28 cellular contexts compared by ENCODE assay signal in the genomic region with DNA sequence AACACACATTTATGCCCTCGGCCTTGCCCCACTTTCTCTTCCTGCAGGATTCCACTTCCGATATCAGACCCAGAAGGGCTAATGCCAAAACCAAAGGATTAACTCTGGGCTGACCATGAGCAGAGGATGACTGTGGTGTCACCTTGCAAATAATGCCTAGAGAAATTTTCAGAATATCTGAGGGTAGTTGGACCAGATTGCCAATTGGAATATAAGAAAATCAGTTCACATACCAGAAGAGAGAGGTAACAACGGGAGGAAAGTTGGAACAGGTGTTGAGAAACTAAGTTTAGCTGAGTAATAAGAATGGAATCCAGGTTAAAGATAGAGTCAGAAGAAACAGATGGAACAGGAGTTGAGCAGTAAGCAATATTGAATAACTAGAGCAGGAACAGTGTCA.
A peak's percentile ranks its signal among the peaks of the same experiment; 100 is the strongest.
DNase-seq lines count a peak whose midpoint lies in the region; ATAC-seq and TF ChIP-seq lines count a peak whose summit lies in the region.
"Had no signal": no experiment of that assay in that cellular context is flagged by ENCODE, and none has a peak within 500 bp of the region (broad histone marks: within the 10 kb centered on the region; RNA-seq: fewer than 3 reads in every experiment).

No MANE protein-coding gene starts in this region.

- no peak overlapping the region for H3K23ac ChIP-seq in trophoblast cell (ENCODE audit: low read length)

- H4K12ac ChIP-seq in trophoblast cell (ENCODE audit: low read depth, low read length) = no peak overlapping the region

- no peak overlapping the region for H4K91ac ChIP-seq in trophoblast cell (ENCODE audit: low read depth, low read length)

- TF ChIP-seq CTCF in PC-9 (conservative IDR thresholded peaks at IDR 0.05) (no peak), hepatocyte (IDR thresholded peaks at IDR 0.05; ENCODE audit: poor library complexity) (no peak), lower lobe of right lung (IDR thresholded peaks at IDR 0.05) (no peak)

- intact Hi-C loops in PC-9 (cut with micrococcal nuclease; ENCODE audit: unreplicated experiment) = loop anchor here (1.0 to 10.0 kb wide), 6 partner anchors 90 to 1207 kb away; a partner anchor contains a TSS
- intact Hi-C loops in lower lobe of right lung (cut with DNase I) = no loop called here

- peak overlapping the region; percentile 41 for H3K4me2 ChIP-seq in PC-9
- no peak overlapping the region for H3K4me2 ChIP-seq in trophoblast cell (ENCODE audit: low read length)
- H3K4me2 ChIP-seq in hepatocyte = no peak overlapping the region

- no peak overlapping the region for H2BK12ac ChIP-seq in trophoblast cell (ENCODE audit: low read length)

- H3K18ac ChIP-seq in trophoblast cell (ENCODE audit: low read length) = no peak overlapping the region

- BruUV-seq in PC-9 (replicated peaks; lab: Mats Ljungman, UMichigan) = no TSS peak

- H3K4ac ChIP-seq in trophoblast cell (ENCODE audit: low read depth, low read length) = no peak overlapping the region

- H2AFZ ChIP-seq in PC-9 = no peak overlapping the region
- H2AFZ ChIP-seq in trophoblast cell (ENCODE audit: insufficient read depth, low read length, poor library complexity) = no peak overlapping the region
- no peak overlapping the region for H2AFZ ChIP-seq in hepatocyte
- H2AFZ ChIP-seq: GM23248, parathyroid adenoma had no signal

- no peaks in the 10 kb centered on the region for H3K27me3 ChIP-seq in PC-9 (ENCODE audit: insufficient read depth, low read depth)
- H3K27me3 ChIP-seq in trophoblast cell (ENCODE audit: insufficient read depth, low read length) = no peaks in the 10 kb centered on the region
- no peaks in the 10 kb centered on the region for H3K27me3 ChIP-seq in hepatocyte
- H3K27me3 ChIP-seq in lower lobe of right lung (ENCODE audit: low read depth) = no peaks in the 10 kb centered on the region
- H3K27me3 ChIP-seq: body of pancreas, colonic mucosa had no signal

- peaks cover 36% of the 10 kb centered on the region for H3K9me3 ChIP-seq in PC-9 (ENCODE audit: insufficient read depth, low read depth)
- no peaks in the 10 kb centered on the region for H3K9me3 ChIP-seq in trophoblast cell (ENCODE audit: insufficient read depth, low read depth, low read length)
- no peaks in the 10 kb centered on the region for H3K9me3 ChIP-seq in hepatocyte (ENCODE audit: low read depth)
- no peaks in the 10 kb centered on the region for H3K9me3 ChIP-seq in lower lobe of right lung
- H3K9me3 ChIP-seq: body of pancreas, colonic mucosa had no signal

- no peak overlapping the region for H3K9ac ChIP-seq in trophoblast cell (ENCODE audit: low read length)
- H3K9ac ChIP-seq: GM23248, parathyroid adenoma had no signal

- ATAC-seq in lower lobe of right lung (no peak), GM18505 (IDR thresholded peaks at IDR 0.05; ENCODE audit: unreplicated experiment) (no peak)
- ATAC-seq: activated CD8-positive, alpha-beta T cell treated with anti-CD3 and anti-CD28 coated beads for 36 hours; activated T-cell treated with anti-CD3 and anti-CD28 coated beads, Interleukin-2, amount 50 U/mL, for 4 hours; body of pancreas; naive thymus-derived CD8-positive, alpha-beta T cell had no signal

- H3K36me3 ChIP-seq in PC-9 (ENCODE audit: low read depth) = no peaks in the 10 kb centered on the region
- no peaks in the 10 kb centered on the region for H3K36me3 ChIP-seq in trophoblast cell (ENCODE audit: control insufficient read depth in 1 of 2, insufficient read depth in 2 of 2, low read length in 2 of 2)
- H3K36me3 ChIP-seq in hepatocyte (replicated peaks; ENCODE audit: insufficient read depth, low read depth) = no peaks in the 10 kb centered on the region
- H3K36me3 ChIP-seq in lower lobe of right lung = no peaks in the 10 kb centered on the region
- H3K36me3 ChIP-seq: colonic mucosa had no signal

- no peak overlapping the region for H2BK5ac ChIP-seq in trophoblast cell (ENCODE audit: low read depth, low read length, poor library complexity)

- H3K79me2 ChIP-seq in PC-9 (ENCODE audit: low read depth) (no peaks in the 10 kb centered on the region), trophoblast cell (ENCODE audit: control insufficient read depth, insufficient read depth, low read length, poor library complexity) (no peaks in the 10 kb centered on the region), hepatocyte (no peaks in the 10 kb centered on the region)
- H3K79me2 ChIP-seq: parathyroid adenoma had no signal

- H3K9me2 ChIP-seq in PC-9 (ENCODE audit: insufficient read depth) (no peaks in the 10 kb centered on the region), hepatocyte (replicated peaks; ENCODE audit: insufficient read depth) (no peaks in the 10 kb centered on the region)

- TF ChIP-seq POLR2A in GM18505 (IDR thresholded peaks at IDR 0.05; ENCODE audit: borderline replicate concordance, extremely low read depth, insufficient read depth, insufficient read length) = no peak

- H3K4me1 ChIP-seq in PC-9 (replicated peaks; ENCODE audit: insufficient read depth) = peaks cover 28% of the 10 kb centered on the region
- no peaks in the 10 kb centered on the region for H3K4me1 ChIP-seq in trophoblast cell (ENCODE audit: control insufficient read depth in 1 of 2, insufficient read depth in 2 of 2, low read length in 2 of 2)
- H3K4me1 ChIP-seq in hepatocyte (ENCODE audit: insufficient read depth) = no peaks in the 10 kb centered on the region
- no peaks in the 10 kb centered on the region for H3K4me1 ChIP-seq in lower lobe of right lung
- H3K4me1 ChIP-seq: body of pancreas, colonic mucosa, parathyroid adenoma had no signal

- H3F3A ChIP-seq in PC-9 (ENCODE audit: insufficient read depth, low read depth) = peaks cover 22% of the 10 kb centered on the region

- peak overlapping the region; percentile 6; the same call in 1 of the 2 replicates for H3K4me3 ChIP-seq in PC-9
- H3K4me3 ChIP-seq in trophoblast cell (ENCODE audit: low read depth, low read length) = no peak overlapping the region
- H3K4me3 ChIP-seq in hepatocyte = no peak overlapping the region
- no peak overlapping the region for H3K4me3 ChIP-seq in lower lobe of right lung
- H3K4me3 ChIP-seq: body of pancreas, colonic mucosa, GM23248 had no signal

- peak; percentile 30 for DNase-seq in DMS 273 treated with DMSO at 0.1 percent for 48 hours (lab: John Stamatoyannopoulos, UW)
- DNase-seq in PC-9 = peak; percentile 67 to 95
- DNase-seq in epithelial cell of prostate (ENCODE audit: low read depth, low spot score) = no peak
- DNase-seq in trophoblast cell = peak; percentile 6 to 91
- no peak for DNase-seq in C1 segment of cervical spinal cord (lab: John Stamatoyannopoulos, UW)
- no peak for DNase-seq in hepatocyte (ENCODE audit: low spot score)
- no peak for DNase-seq in lower lobe of right lung
- DNase-seq: activated B cell treated with CpG ODN at 0.5 μM for 24 hours; activated CD8-positive, alpha-beta T cell treated with anti-CD3 and anti-CD28 coated beads for 36 hours; activated T-cell treated with anti-CD3 and anti-CD28 coated beads, Interleukin-2, amount 50 U/mL, for 4 hours; body of pancreas; CD4-positive, alpha-beta T cell; colonic mucosa; DMS79; endodermal cell; GM23248; islet precursor cell; KG1; mesenchymal stem cell; naive thymus-derived CD8-positive, alpha-beta T cell; NCI-H1092; NCI-H2029 treated with DMSO at 0.1 percent for 48 hours; NCI-H510A; stimulated activated CD4-positive, alpha-beta T cell treated with anti-CD3 and anti-CD28 coated beads, Interleukin-2, amount 100 ng/mL, for 24 hours; stimulated activated naive CD4-positive, alpha-beta T cell; T1000 had no signal

- no peak overlapping the region for H2BK120ac ChIP-seq in trophoblast cell (ENCODE audit: insufficient read depth, low read length, poor library complexity)

- CTCF ChIA-PET in PC-9 (lab: Charles Lee) = no interaction called here

- H4K20me1 ChIP-seq in PC-9 (ENCODE audit: insufficient read depth) = no peaks in the 10 kb centered on the region
- no peaks in the 10 kb centered on the region for H4K20me1 ChIP-seq in hepatocyte (ENCODE audit: insufficient read depth, poor library complexity, severe bottlenecking)

- H2AK5ac ChIP-seq in trophoblast cell (ENCODE audit: low read length) = no peak overlapping the region

- H3K79me1 ChIP-seq in trophoblast cell (ENCODE audit: low read length) = no peaks in the 10 kb centered on the region

- H3K14ac ChIP-seq in trophoblast cell (ENCODE audit: low read length) = no peak overlapping the region

- POLR2A ChIA-PET in PC-9 (lab: Charles Lee; ENCODE audit: unreplicated experiment) = no interaction called here

- peak overlapping the region; percentile 49 for H3K27ac ChIP-seq in PC-9
- H3K27ac ChIP-seq in epithelial cell of prostate = peak overlapping the region; percentile 58
- H3K27ac ChIP-seq in trophoblast cell (ENCODE audit: low read depth, low read length) = no peak overlapping the region
- no peak overlapping the region for H3K27ac ChIP-seq in hepatocyte
- H3K27ac ChIP-seq in lower lobe of right lung = no peak overlapping the region
- H3K27ac ChIP-seq: body of pancreas, colonic mucosa, GM23248, parathyroid adenoma had no signal

- no peak overlapping the region for H4K8ac ChIP-seq in trophoblast cell (ENCODE audit: low read depth, low read length)

- WGBS in trophoblast cell (ENCODE audit: extremely low coverage, insufficient coverage, insufficient read length) = no CpG with 5 or more reads among the region's 3 CpGs
- 69% methylated on average over 3 of the region's 3 CpGs for WGBS in hepatocyte (ENCODE audit: low lambda C conversion rate, missing lambda C conversion rate)

Comparison
In these comparisons a context has a peak if more than half of its experiments do, and no peak if none do; other contexts are left out.
1. DNase-seq: peak in DMS 273 treated with DMSO at 0.1 percent for 48 hours (single experiment), PC-9 (2 of 2) and trophoblast cell (2 of 2); none in epithelial cell of prostate (single experiment), C1 segment of cervical spinal cord (0 of 14), hepatocyte (single experiment) and lower lobe of right lung (single experiment).
2. H3K27ac ChIP-seq: peak in PC-9 (single experiment) and epithelial cell of prostate (single experiment); none in trophoblast cell (single experiment), hepatocyte (single experiment) and lower lobe of right lung (single experiment).